ENCODE assay signal across 1 cellular context in the genomic region with DNA sequence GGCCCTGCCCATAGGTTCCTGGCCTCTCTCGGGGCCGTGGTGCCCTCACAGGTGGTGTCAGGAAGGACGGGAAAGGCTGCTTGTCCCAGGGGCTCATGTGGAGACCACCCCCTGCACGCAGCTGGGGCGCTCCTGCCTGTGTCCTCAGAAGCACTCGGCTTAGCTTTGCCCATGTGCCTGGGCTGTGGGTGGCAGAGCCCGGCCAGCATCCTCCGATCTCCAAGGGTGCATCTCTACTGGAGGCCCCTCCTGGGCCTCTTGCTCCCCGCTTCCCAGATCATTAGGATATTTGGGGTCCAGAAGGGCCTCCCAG.
TF ChIP-seq lines count a peak whose summit lies in the region.

No MANE protein-coding gene starts in this region.

TF ChIP-seq in SK-N-SH, 30 proteins besides CTCF, POLR2A, EP300 and RAD21 (continued from another document):
- TF ChIP-seq EZH2phosphoT487 (IDR thresholded peaks at IDR 0.05; ENCODE audit: borderline replicate concordance, low read depth) = no peak
